23 cellular contexts compared by ENCODE assay signal in the genomic region with DNA sequence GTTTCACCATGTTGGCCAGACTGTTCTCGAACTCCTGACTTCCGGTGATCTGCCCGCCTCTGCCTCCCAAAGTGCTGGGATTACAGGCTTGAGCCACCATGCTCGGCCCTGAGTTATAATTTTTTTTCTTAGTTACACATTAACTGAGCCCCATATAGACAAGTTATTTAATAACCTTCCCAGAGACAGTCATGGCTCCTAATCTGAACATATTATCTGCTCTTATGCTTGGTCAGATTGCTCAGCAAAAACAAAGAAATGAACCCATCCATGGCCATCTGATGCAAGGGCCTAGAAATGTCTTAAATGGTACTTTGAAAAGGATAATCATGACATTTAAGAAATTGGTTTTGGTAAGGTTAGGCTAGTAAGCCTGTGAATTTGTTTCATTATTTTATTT. TPM values are rescaled to one million over a fixed set of nuclear protein-coding genes. Genes with fewer than 3 reads are reported as not detected.
"Had no signal": no experiment of that assay in that cellular context is flagged by ENCODE, and none has a peak within 500 bp of the region (broad histone marks: within the 10 kb centered on the region; RNA-seq: fewer than 3 reads in every experiment).

No MANE protein-coding gene starts in this region.

- H3K27ac Mint-ChIP-seq: mesothelial cell of epicardium; naive thymus-derived CD4-positive, alpha-beta T cell; nephron; stimulated activated naive CD8-positive, alpha-beta T cell treated with anti-CD3 and anti-CD28 coated beads, Interleukin-15, amount 100 ng/mL, for 72 hours had no signal

- H3K27me3 Mint-ChIP-seq: naive thymus-derived CD4-positive, alpha-beta T cell; stimulated activated naive CD8-positive, alpha-beta T cell treated with anti-CD3 and anti-CD28 coated beads, Interleukin-15, amount 100 ng/mL, for 72 hours had no signal

- H3K9me3 Mint-ChIP-seq: mesothelial cell of epicardium; naive thymus-derived CD4-positive, alpha-beta T cell; nephron; stimulated activated naive CD8-positive, alpha-beta T cell treated with anti-CD3 and anti-CD28 coated beads, Interleukin-15, amount 100 ng/mL, for 72 hours had no signal

- H3K36me3 Mint-ChIP-seq: naive thymus-derived CD4-positive, alpha-beta T cell had no signal

- H3K4me3 Mint-ChIP-seq: mesothelial cell of epicardium; naive thymus-derived CD4-positive, alpha-beta T cell; nephron; stimulated activated naive CD8-positive, alpha-beta T cell treated with anti-CD3 and anti-CD28 coated beads, Interleukin-15, amount 100 ng/mL, for 72 hours had no signal

- ATAC-seq: left lung; naive thymus-derived CD4-positive, alpha-beta T cell; stimulated activated naive CD8-positive, alpha-beta T cell treated with anti-CD3 and anti-CD28 coated beads, Interleukin-15, amount 100 ng/mL, for 72 hours; upper lobe of right lung had no signal

- DNase-seq: dermis blood vessel endothelial cell; effector memory CD4-positive, alpha-beta T cell; esophagus squamous epithelium; foreskin melanocyte; left lung; mesenchymal stem cell; naive thymus-derived CD4-positive, alpha-beta T cell; nucleus accumbens; sigmoid colon; spleen; stimulated activated CD4-positive, alpha-beta T cell treated with anti-CD3 and anti-CD28 coated beads, Interleukin-4, amount 100 ng/mL, for 4 hours; stimulated activated naive CD4-positive, alpha-beta T cell; stimulated activated naive CD8-positive, alpha-beta T cell treated with anti-CD3 and anti-CD28 coated beads, Interleukin-15, amount 100 ng/mL, for 72 hours; transverse colon; upper lobe of right lung; uterus had no signal

- H3K4me1 Mint-ChIP-seq: mesothelial cell of epicardium; naive thymus-derived CD4-positive, alpha-beta T cell; nephron; stimulated activated naive CD8-positive, alpha-beta T cell treated with anti-CD3 and anti-CD28 coated beads, Interleukin-15, amount 100 ng/mL, for 72 hours had no signal

- H3K27ac ChIP-seq: coronary artery, esophagus squamous epithelium, left lung, prostate gland, right atrium auricular region, sigmoid colon, spleen, suprapubic skin, upper lobe of right lung, uterus had no signal

RNA-seq across cellular contexts. Expression of a gene that starts 13.0 kb away (rescaled TPM):
- total RNA-seq: skeletal muscle tissue had no signal

RNA-seq across cellular contexts. Expression of a gene that starts 33.1 kb away (rescaled TPM):
- total RNA-seq: esophagus squamous epithelium, right atrium auricular region had no signal
